Comparison of ENCODE assay signal across 11 cellular contexts in the genomic region with DNA sequence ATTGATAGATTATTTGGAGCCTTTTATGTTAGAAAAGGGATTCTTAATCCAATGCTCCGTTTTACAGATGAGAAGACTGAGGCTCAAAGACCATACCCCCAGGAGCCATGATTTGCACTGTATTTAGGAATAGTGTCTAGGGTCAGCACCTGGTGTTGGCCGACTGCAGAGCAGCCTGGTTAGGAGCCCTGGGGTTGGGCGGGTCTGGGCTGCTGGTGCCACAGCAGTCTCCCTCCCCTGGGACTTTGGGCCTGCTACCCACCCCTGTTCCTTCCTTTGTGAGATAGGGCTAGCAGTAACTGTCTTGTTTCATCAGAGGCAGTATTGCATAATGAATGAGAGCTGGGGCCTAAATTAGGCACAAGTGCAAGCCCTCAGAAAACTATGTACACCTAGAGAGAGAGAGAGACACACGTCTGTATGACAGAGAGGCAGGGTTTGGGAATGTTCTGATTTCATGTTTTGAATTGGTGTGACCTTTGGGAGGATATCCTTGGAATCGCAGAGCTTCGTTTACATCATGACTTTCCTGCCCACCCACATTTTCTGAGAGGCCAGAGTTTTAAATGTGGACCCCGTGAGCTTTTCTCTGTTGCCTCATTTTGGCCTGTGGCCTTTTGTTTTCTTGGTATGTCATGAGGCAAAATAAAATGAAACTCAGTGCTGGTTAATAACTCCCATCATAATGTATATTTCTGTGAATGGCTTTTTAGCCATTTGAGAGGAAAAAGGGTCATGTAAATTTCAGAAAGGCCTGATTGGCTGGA.
DNase-seq lines count a peak whose midpoint lies in the region; ATAC-seq and TF ChIP-seq lines count a peak whose summit lies in the region.
"Had no signal": no experiment of that assay in that cellular context is flagged by ENCODE, and none has a peak within 500 bp of the region (broad histone marks: within the 10 kb centered on the region; RNA-seq: fewer than 3 reads in every experiment).

No MANE protein-coding gene starts in this region.

- TF ChIP-seq POLR2A in vagina (IDR thresholded peaks at IDR 0.05) = no peak

- no peak overlapping the region for H3K4me3 ChIP-seq in vagina
- H3K4me3 ChIP-seq: A549, SJSA1 had no signal

- no peaks in the 10 kb centered on the region for H3K27me3 Mint-ChIP-seq in activated naive CD4-positive, alpha-beta T cell treated with anti-CD3 and anti-CD28 coated beads, Interleukin-2, amount 10 ng/mL, durations not matched to agents 7 days and 5 days
- no peaks in the 10 kb centered on the region for H3K27me3 Mint-ChIP-seq in activated CD8-positive, alpha-beta T cell treated with anti-CD3 and anti-CD28 coated beads, Interleukin-2, amount 10 ng/mL, durations not matched to agents 7 days and 5 days (ENCODE audit: low read depth)
- H3K27me3 Mint-ChIP-seq: memory B cell had no signal

- no peaks in the 10 kb centered on the region for H3K36me3 ChIP-seq in vagina
- H3K36me3 ChIP-seq: SJSA1 had no signal

- peaks cover 72% of the 10 kb centered on the region for H3K36me3 Mint-ChIP-seq in activated naive CD4-positive, alpha-beta T cell treated with anti-CD3 and anti-CD28 coated beads, Interleukin-2, amount 10 ng/mL, durations not matched to agents 7 days and 5 days
- peaks cover 7 to 10% of the 10 kb centered on the region in 2 donors for H3K36me3 Mint-ChIP-seq in activated naive CD4-positive, alpha-beta T cell treated with anti-CD3 and anti-CD28 coated beads, Interleukin-2, amount 50 U/mL, for 72 hours
- peaks cover 24% of the 10 kb centered on the region for H3K36me3 Mint-ChIP-seq in activated CD8-positive, alpha-beta T cell treated with anti-CD3 and anti-CD28 coated beads, Interleukin-2, amount 10 ng/mL, durations not matched to agents 7 days and 5 days (ENCODE audit: low read depth)

- H3K27ac ChIP-seq in vagina = peak overlapping the region; percentile 72
- H3K27ac ChIP-seq: SJSA1 had no signal

- no peak for DNase-seq in activated naive CD4-positive, alpha-beta T cell treated with anti-CD3 and anti-CD28 coated beads, Interleukin-2, amount 10 ng/mL, durations not matched to agents 7 days and 5 days
- DNase-seq in activated naive CD4-positive, alpha-beta T cell treated with anti-CD3 and anti-CD28 coated beads, Interleukin-2, amount 50 U/mL, for 72 hours (ENCODE audit: low spot score in 2 of 2) = no peak
- DNase-seq in activated CD8-positive, alpha-beta T cell treated with anti-CD3 and anti-CD28 coated beads, Interleukin-2, amount 10 ng/mL, durations not matched to agents 7 days and 5 days = no peak
- peak; percentile 57 for DNase-seq in left lobe of liver (ENCODE audit: low spot score)
- DNase-seq in vagina (ENCODE audit: extremely low spot score in 2 of 2) = peak in 1 of 2 donors; percentile 69
- DNase-seq in epidermal melanocyte (ENCODE audit: insufficient read length, low spot score) = no peak
- DNase-seq in NCI-H128 (lab: John Stamatoyannopoulos, UW; ENCODE audit: unreplicated experiment) = no peak
- no peak for DNase-seq in NCI-H774 (lab: John Stamatoyannopoulos, UW)

- H3K4me1 Mint-ChIP-seq in activated naive CD4-positive, alpha-beta T cell treated with anti-CD3 and anti-CD28 coated beads, Interleukin-2, amount 10 ng/mL, durations not matched to agents 7 days and 5 days = peaks cover 54% of the 10 kb centered on the region
- H3K4me1 Mint-ChIP-seq in activated CD8-positive, alpha-beta T cell treated with anti-CD3 and anti-CD28 coated beads, Interleukin-2, amount 10 ng/mL, durations not matched to agents 7 days and 5 days (ENCODE audit: low read depth) = peaks cover 19% of the 10 kb centered on the region

- intact Hi-C loops in vagina (cut with DNase I) = loop anchor here (10.0 kb wide), 1 partner anchor 103 kb away; no protein-coding TSS in a partner anchor

- peaks cover 50% of the 10 kb centered on the region for H3K4me1 ChIP-seq in vagina

- H3K4me3 Mint-ChIP-seq in activated naive CD4-positive, alpha-beta T cell treated with anti-CD3 and anti-CD28 coated beads, Interleukin-2, amount 10 ng/mL, durations not matched to agents 7 days and 5 days = no peak overlapping the region
- no peak overlapping the region for H3K4me3 Mint-ChIP-seq in activated CD8-positive, alpha-beta T cell treated with anti-CD3 and anti-CD28 coated beads, Interleukin-2, amount 10 ng/mL, durations not matched to agents 7 days and 5 days
- H3K4me3 Mint-ChIP-seq: memory B cell had no signal

- no peak for TF ChIP-seq CTCF in vagina (IDR thresholded peaks at IDR 0.05)

- H3K27me3 ChIP-seq in vagina = no peaks in the 10 kb centered on the region
- H3K27me3 ChIP-seq: SJSA1 had no signal

- no peaks in the 10 kb centered on the region for H3K9me3 Mint-ChIP-seq in activated naive CD4-positive, alpha-beta T cell treated with anti-CD3 and anti-CD28 coated beads, Interleukin-2, amount 10 ng/mL, durations not matched to agents 7 days and 5 days
- H3K9me3 Mint-ChIP-seq in activated naive CD4-positive, alpha-beta T cell treated with anti-CD3 and anti-CD28 coated beads, Interleukin-2, amount 50 U/mL, for 72 hours = no peaks in the 10 kb centered on the region
- H3K9me3 Mint-ChIP-seq in activated CD8-positive, alpha-beta T cell treated with anti-CD3 and anti-CD28 coated beads, Interleukin-2, amount 10 ng/mL, durations not matched to agents 7 days and 5 days (ENCODE audit: insufficient read depth) = no peaks in the 10 kb centered on the region
- H3K9me3 Mint-ChIP-seq: memory B cell had no signal

- H3K27ac Mint-ChIP-seq in activated naive CD4-positive, alpha-beta T cell treated with anti-CD3 and anti-CD28 coated beads, Interleukin-2, amount 10 ng/mL, durations not matched to agents 7 days and 5 days = peak overlapping the region; percentile 68
- no peak overlapping the region for H3K27ac Mint-ChIP-seq in activated naive CD4-positive, alpha-beta T cell treated with anti-CD3 and anti-CD28 coated beads, Interleukin-2, amount 50 U/mL, for 72 hours
- peak overlapping the region; percentile 31 for H3K27ac Mint-ChIP-seq in activated CD8-positive, alpha-beta T cell treated with anti-CD3 and anti-CD28 coated beads, Interleukin-2, amount 10 ng/mL, durations not matched to agents 7 days and 5 days

- ATAC-seq in activated naive CD4-positive, alpha-beta T cell treated with anti-CD3 and anti-CD28 coated beads, Interleukin-2, amount 50 U/mL, for 72 hours = no peak
- no peak for ATAC-seq in activated CD8-positive, alpha-beta T cell treated with anti-CD3 and anti-CD28 coated beads, Interleukin-2, amount 10 ng/mL, durations not matched to agents 7 days and 5 days
- ATAC-seq in left lobe of liver = peak; percentile 83
- ATAC-seq: A549 had no signal

- CTCF ChIA-PET in activated naive CD4-positive, alpha-beta T cell treated with anti-CD3 and anti-CD28 coated beads, Interleukin-2, amount 10 ng/mL, durations not matched to agents 7 days and 5 days (lab: Charles Lee) = interaction anchor here (0.7 to 1.2 kb wide), 3 partner anchors 10 to 131 kb away, joined by 3 to 5 read pairs (median 3); no protein-coding TSS in a partner anchor
- CTCF ChIA-PET in activated CD8-positive, alpha-beta T cell treated with anti-CD3 and anti-CD28 coated beads, Interleukin-2, amount 10 ng/mL, durations not matched to agents 7 days and 5 days (lab: Charles Lee) = interaction anchor here (1.2 to 1.4 kb wide), 2 partner anchors 10 to 57 kb away, joined by 3 to 4 read pairs; no protein-coding TSS in a partner anchor

- POLR2A ChIA-PET in activated CD8-positive, alpha-beta T cell treated with anti-CD3 and anti-CD28 coated beads, Interleukin-2, amount 10 ng/mL, durations not matched to agents 7 days and 5 days (lab: Charles Lee) = interaction anchor here (0.6 kb wide), 1 partner anchor 58 kb away, joined by 3 read pairs; no protein-coding TSS in a partner anchor

- H3K9me3 ChIP-seq in vagina = no peaks in the 10 kb centered on the region
- H3K9me3 ChIP-seq: A549, SJSA1 had no signal

Comparison
In these comparisons a context has a peak if more than half of its experiments do, and no peak if none do; other contexts are left out.
1. H3K27ac Mint-ChIP-seq: peak in activated naive CD4-positive, alpha-beta T cell treated with anti-CD3 and anti-CD28 coated beads, Interleukin-2, amount 10 ng/mL, durations not matched to agents 7 days and 5 days (single experiment) and activated CD8-positive, alpha-beta T cell treated with anti-CD3 and anti-CD28 coated beads, Interleukin-2, amount 10 ng/mL, durations not matched to agents 7 days and 5 days (single experiment); none in activated naive CD4-positive, alpha-beta T cell treated with anti-CD3 and anti-CD28 coated beads, Interleukin-2, amount 50 U/mL, for 72 hours (0 of 2).